9 cellular contexts compared by ENCODE assay signal in the genomic region with DNA sequence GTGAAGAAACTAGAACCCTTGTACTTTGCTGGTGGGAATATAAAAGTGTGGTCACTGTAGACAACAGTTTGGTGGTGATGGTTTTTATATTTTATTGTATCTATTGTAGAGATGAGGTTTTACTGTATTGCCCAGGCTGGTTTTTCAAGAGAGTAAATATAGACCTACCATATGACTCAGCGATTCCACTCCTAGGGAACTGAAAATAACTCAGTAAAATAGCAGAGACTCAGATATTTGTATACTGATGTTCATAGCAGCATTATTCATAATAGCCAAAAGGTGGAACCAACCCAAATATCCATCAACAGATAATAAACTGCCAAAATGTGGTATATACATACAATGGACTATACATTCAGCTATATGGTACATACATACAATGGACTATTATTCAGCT.
DNase-seq lines count a peak whose midpoint lies in the region; ATAC-seq lines count a peak whose summit lies in the region.
"Had no signal": no experiment of that assay in that cellular context is flagged by ENCODE, and none has a peak within 500 bp of the region (broad histone marks: within the 10 kb centered on the region; RNA-seq: fewer than 3 reads in every experiment).

No MANE protein-coding gene starts in this region.

- H3K27ac ChIP-seq in CD4-positive, alpha-beta memory T cell (ENCODE audit: low read depth, low read length): no peak overlapping the region

- intact Hi-C loops in CD4-positive, alpha-beta memory T cell (cut with micrococcal nuclease): no loop called here

- H3K36me3 ChIP-seq in CD4-positive, alpha-beta memory T cell (ENCODE audit: insufficient read depth, low read length): no peaks in the 10 kb centered on the region

- no peak overlapping the region for H3K4me3 ChIP-seq in CD4-positive, alpha-beta memory T cell (ENCODE audit: low read length in 2 of 2)

- peaks cover 5 to 7% of the 10 kb centered on the region in 2 donors for H3K27me3 Mint-ChIP-seq in CD4-positive, alpha-beta memory T cell

- H3K4me3 Mint-ChIP-seq in stimulated activated effector memory CD8-positive, alpha-beta T cell treated with anti-CD3 and anti-CD28 coated beads, Interleukin-12 subunit alpha, Interleukin-12 subunit beta, amount 100 ng/mL, for 72 hours: no peak overlapping the region
- H3K4me3 Mint-ChIP-seq in CD4-positive, alpha-beta memory T cell: no peak overlapping the region

- no peaks in the 10 kb centered on the region for H3K4me1 ChIP-seq in CD4-positive, alpha-beta memory T cell (ENCODE audit: insufficient read depth, low read length)

- H3K4me1 Mint-ChIP-seq in stimulated activated effector memory CD8-positive, alpha-beta T cell treated with anti-CD3 and anti-CD28 coated beads, Interleukin-12 subunit alpha, Interleukin-12 subunit beta, amount 100 ng/mL, for 72 hours: no peaks in the 10 kb centered on the region
- no peaks in the 10 kb centered on the region for H3K4me1 Mint-ChIP-seq in CD4-positive, alpha-beta memory T cell

- no peaks in the 10 kb centered on the region for H3K9me3 ChIP-seq in CD4-positive, alpha-beta memory T cell (ENCODE audit: control insufficient read depth in 1 of 2, low read length in 2 of 2)

- no peaks in the 10 kb centered on the region for H3K36me3 Mint-ChIP-seq in stimulated activated effector memory CD8-positive, alpha-beta T cell treated with anti-CD3 and anti-CD28 coated beads, Interleukin-12 subunit alpha, Interleukin-12 subunit beta, amount 100 ng/mL, for 72 hours
- no peaks in the 10 kb centered on the region for H3K36me3 Mint-ChIP-seq in CD4-positive, alpha-beta memory T cell

- peak; percentile 5 for DNase-seq in NCI-H446 treated with DMSO at 0.1 percent for 48 hours (lab: John Stamatoyannopoulos, UW)
- no peak for DNase-seq in NCI-H446 (lab: John Stamatoyannopoulos, UW)
- DNase-seq in OCI-M1 (lab: John Stamatoyannopoulos, UW): peak; percentile 26
- no peak for DNase-seq in stimulated activated effector memory CD8-positive, alpha-beta T cell treated with anti-CD3 and anti-CD28 coated beads, Interleukin-12 subunit alpha, Interleukin-12 subunit beta, amount 100 ng/mL, for 72 hours (ENCODE audit: low spot score in 2 of 2)
- no peak for DNase-seq in SHP77 treated with DMSO at 0.1 percent for 48 hours (lab: John Stamatoyannopoulos, UW)
- DNase-seq in CD4-positive, alpha-beta memory T cell: no peak
- no peak for DNase-seq in COLO668 (lab: John Stamatoyannopoulos, UW; ENCODE audit: unreplicated experiment)
- DNase-seq: 8988T had no signal

- no peaks in the 10 kb centered on the region for H3K27me3 ChIP-seq in CD4-positive, alpha-beta memory T cell (ENCODE audit: insufficient read depth, low read length)

- H3K27ac Mint-ChIP-seq in stimulated activated effector memory CD8-positive, alpha-beta T cell treated with anti-CD3 and anti-CD28 coated beads, Interleukin-12 subunit alpha, Interleukin-12 subunit beta, amount 100 ng/mL, for 72 hours: no peak overlapping the region
- H3K27ac Mint-ChIP-seq in CD4-positive, alpha-beta memory T cell: no peak overlapping the region

- no peaks in the 10 kb centered on the region for H3K9me3 Mint-ChIP-seq in stimulated activated effector memory CD8-positive, alpha-beta T cell treated with anti-CD3 and anti-CD28 coated beads, Interleukin-12 subunit alpha, Interleukin-12 subunit beta, amount 100 ng/mL, for 72 hours
- H3K9me3 Mint-ChIP-seq in CD4-positive, alpha-beta memory T cell: peaks cover 0 to 4% (median 0%) of the 10 kb centered on the region in 8 donors

- POLR2A ChIA-PET in CD4-positive, alpha-beta memory T cell (lab: Charles Lee; ENCODE audit: partially characterized antibody): no interaction called here

- peak; percentile 81 for ATAC-seq in HG02981 (IDR thresholded peaks at IDR 0.05; ENCODE audit: unreplicated experiment)
- peak; percentile 32 for ATAC-seq in stimulated activated effector memory CD8-positive, alpha-beta T cell treated with anti-CD3 and anti-CD28 coated beads, Interleukin-12 subunit alpha, Interleukin-12 subunit beta, amount 100 ng/mL, for 72 hours

- CTCF ChIA-PET in CD4-positive, alpha-beta memory T cell (lab: Charles Lee; ENCODE audit: partially characterized antibody): interaction anchor here (0.6 kb wide), 1 partner anchor 69 kb away, joined by 3 read pairs; a partner anchor contains a TSS

Comparison
In these comparisons a context has a peak if more than half of its experiments do, and no peak if none do; other contexts are left out.
1. DNase-seq: peak in NCI-H446 treated with DMSO at 0.1 percent for 48 hours (single experiment) and OCI-M1 (single experiment); none in NCI-H446 (0 of 2), stimulated activated effector memory CD8-positive, alpha-beta T cell treated with anti-CD3 and anti-CD28 coated beads, Interleukin-12 subunit alpha, Interleukin-12 subunit beta, amount 100 ng/mL, for 72 hours (0 of 2), SHP77 treated with DMSO at 0.1 percent for 48 hours (single experiment), CD4-positive, alpha-beta memory T cell (0 of 5) and COLO668 (single experiment).